Comparison of ENCODE assay signal across 8 cellular contexts in the genomic region with DNA sequence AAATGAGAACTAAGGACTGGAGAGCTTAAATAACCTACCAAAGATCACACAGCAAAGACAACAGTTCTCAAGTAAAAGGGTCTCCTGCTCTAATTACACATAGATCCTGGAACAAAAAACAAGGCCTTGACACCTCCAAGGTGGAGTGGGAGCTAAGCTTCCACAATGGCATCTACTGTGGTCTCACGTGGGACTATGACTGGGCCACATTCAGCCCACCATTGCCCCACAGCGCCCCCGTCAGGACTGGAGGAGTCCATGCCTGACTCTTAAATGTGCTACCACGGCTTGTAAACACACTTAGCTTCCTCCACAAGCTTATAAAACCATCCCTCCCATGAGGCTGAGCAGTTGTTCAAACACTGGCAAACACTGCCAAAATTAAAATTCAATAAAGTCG.
DNase-seq lines count a peak whose midpoint lies in the region; ATAC-seq and TF ChIP-seq lines count a peak whose summit lies in the region.
"Had no signal": no experiment of that assay in that cellular context is flagged by ENCODE, and none has a peak within 500 bp of the region (broad histone marks: within the 10 kb centered on the region; RNA-seq: fewer than 3 reads in every experiment).

No MANE protein-coding gene starts in this region.

- H3K4me3 Mint-ChIP-seq in activated CD8-positive, alpha-beta T cell treated with anti-CD3 and anti-CD28 coated beads for 36 hours, result no peak overlapping the region
- no peak overlapping the region for H3K4me3 Mint-ChIP-seq in progenitor cell of endocrine pancreas (ENCODE audit: low read depth)

- no peaks in the 10 kb centered on the region for H3K36me3 Mint-ChIP-seq in activated CD8-positive, alpha-beta T cell treated with anti-CD3 and anti-CD28 coated beads for 36 hours (ENCODE audit: low read depth)
- H3K36me3 Mint-ChIP-seq in progenitor cell of endocrine pancreas (ENCODE audit: insufficient read depth), result no peaks in the 10 kb centered on the region

- H3K27ac Mint-ChIP-seq in activated CD8-positive, alpha-beta T cell treated with anti-CD3 and anti-CD28 coated beads for 36 hours, result no peak overlapping the region
- no peak overlapping the region for H3K27ac Mint-ChIP-seq in progenitor cell of endocrine pancreas

- CTCF ChIA-PET in activated CD8-positive, alpha-beta T cell treated with anti-CD3 and anti-CD28 coated beads for 36 hours (lab: Charles Lee), result interaction anchor here (0.7 to 3.8 kb wide), 19 partner anchors 10 to 250 kb away, joined by 3 to 25 read pairs (median 4); no protein-coding TSS in a partner anchor

- no peak overlapping the region for H3K4me3 ChIP-seq in GM12865 (ENCODE audit: low read depth, low read length)
- H3K4me3 ChIP-seq: SK-N-MC had no signal

- intact Hi-C loops in activated CD8-positive, alpha-beta T cell treated with anti-CD3 and anti-CD28 coated beads for 36 hours (cut with micrococcal nuclease), result no loop called here

- POLR2A ChIA-PET in activated CD8-positive, alpha-beta T cell treated with anti-CD3 and anti-CD28 coated beads for 36 hours (lab: Charles Lee), result interaction anchor here (0.8 kb wide), 1 partner anchor 10 kb away, joined by 3 read pairs; no protein-coding TSS in a partner anchor

- H3K27me3 Mint-ChIP-seq in activated CD8-positive, alpha-beta T cell treated with anti-CD3 and anti-CD28 coated beads for 36 hours, result peaks cover 4% of the 10 kb centered on the region
- H3K27me3 Mint-ChIP-seq in progenitor cell of endocrine pancreas, result peaks cover 6% of the 10 kb centered on the region

- H3K4me1 Mint-ChIP-seq in activated CD8-positive, alpha-beta T cell treated with anti-CD3 and anti-CD28 coated beads for 36 hours (ENCODE audit: low read depth), result peaks cover 2% of the 10 kb centered on the region
- H3K4me1 Mint-ChIP-seq in progenitor cell of endocrine pancreas (ENCODE audit: low read depth), result peaks cover 12% of the 10 kb centered on the region

- peak; percentile 33 for TF ChIP-seq CTCF in GM12865 (IDR thresholded peaks at IDR 0.05; ENCODE audit: insufficient read depth, low read depth, low read length, missing control alignments)
- peak; percentile 51 for TF ChIP-seq CTCF in activated CD8-positive, alpha-beta T cell treated with anti-CD3 and anti-CD28 coated beads for 36 hours (IDR thresholded peaks at IDR 0.05)
- TF ChIP-seq CTCF in progenitor cell of endocrine pancreas (IDR thresholded peaks at IDR 0.05; ENCODE audit: unreplicated experiment), result peak; percentile 14

- DNase-seq in GM12865 (ENCODE audit: low read depth), result peak; percentile 35
- peak; percentile 35 for DNase-seq in HT-29 (ENCODE audit: low spot score)
- DNase-seq in activated CD8-positive, alpha-beta T cell treated with anti-CD3 and anti-CD28 coated beads for 36 hours, result peak; percentile 70
- DNase-seq in progenitor cell of endocrine pancreas (ENCODE audit: low spot score, unreplicated experiment), result no peak
- DNase-seq in COLO829 (ENCODE audit: low spot score), result no peak

- no peaks in the 10 kb centered on the region for H3K9me3 Mint-ChIP-seq in activated CD8-positive, alpha-beta T cell treated with anti-CD3 and anti-CD28 coated beads for 36 hours
- no peaks in the 10 kb centered on the region for H3K9me3 Mint-ChIP-seq in progenitor cell of endocrine pancreas (ENCODE audit: low read depth)

- ATAC-seq in activated CD8-positive, alpha-beta T cell treated with anti-CD3 and anti-CD28 coated beads for 36 hours, result peak; percentile 47
- ATAC-seq in HG03039 (IDR thresholded peaks at IDR 0.05; ENCODE audit: unreplicated experiment) (no peak), HG03442 (IDR thresholded peaks at IDR 0.05; ENCODE audit: unreplicated experiment) (no peak)

Comparison
In these comparisons a context has a peak if more than half of its experiments do, and no peak if none do; other contexts are left out.
1. DNase-seq: peak in GM12865 (single experiment), HT-29 (single experiment) and activated CD8-positive, alpha-beta T cell treated with anti-CD3 and anti-CD28 coated beads for 36 hours (single experiment); none in progenitor cell of endocrine pancreas (single experiment) and COLO829 (single experiment).
2. Peak in every context shown above with its lines, with median percentiles within 50 percentile points of each other: CTCF ChIP-seq.